In genomic region chr7:151394076-151395035, GRCh38 we compare ENCODE assay signal across 2 cellular contexts.
A peak's percentile ranks its signal among the peaks of the same experiment; 100 is the strongest.
TF ChIP-seq lines count a peak whose summit lies in the region.

No MANE protein-coding gene starts in this region.

TF ChIP-seq in HEK293, 187 proteins besides CTCF, POLR2A, EP300 and RAD21:
- TF ChIP-seq ZNF2 (tag by site-specific recombination; IDR thresholded peaks at IDR 0.05) = no peak
- peak; percentile 67 for TF ChIP-seq SCRT2 (tag by site-specific recombination; IDR thresholded peaks at IDR 0.05)

TF ChIP-seq in K562, 482 proteins besides CTCF, POLR2A, EP300 and RAD21:
- TF ChIP-seq, protein P1, sequence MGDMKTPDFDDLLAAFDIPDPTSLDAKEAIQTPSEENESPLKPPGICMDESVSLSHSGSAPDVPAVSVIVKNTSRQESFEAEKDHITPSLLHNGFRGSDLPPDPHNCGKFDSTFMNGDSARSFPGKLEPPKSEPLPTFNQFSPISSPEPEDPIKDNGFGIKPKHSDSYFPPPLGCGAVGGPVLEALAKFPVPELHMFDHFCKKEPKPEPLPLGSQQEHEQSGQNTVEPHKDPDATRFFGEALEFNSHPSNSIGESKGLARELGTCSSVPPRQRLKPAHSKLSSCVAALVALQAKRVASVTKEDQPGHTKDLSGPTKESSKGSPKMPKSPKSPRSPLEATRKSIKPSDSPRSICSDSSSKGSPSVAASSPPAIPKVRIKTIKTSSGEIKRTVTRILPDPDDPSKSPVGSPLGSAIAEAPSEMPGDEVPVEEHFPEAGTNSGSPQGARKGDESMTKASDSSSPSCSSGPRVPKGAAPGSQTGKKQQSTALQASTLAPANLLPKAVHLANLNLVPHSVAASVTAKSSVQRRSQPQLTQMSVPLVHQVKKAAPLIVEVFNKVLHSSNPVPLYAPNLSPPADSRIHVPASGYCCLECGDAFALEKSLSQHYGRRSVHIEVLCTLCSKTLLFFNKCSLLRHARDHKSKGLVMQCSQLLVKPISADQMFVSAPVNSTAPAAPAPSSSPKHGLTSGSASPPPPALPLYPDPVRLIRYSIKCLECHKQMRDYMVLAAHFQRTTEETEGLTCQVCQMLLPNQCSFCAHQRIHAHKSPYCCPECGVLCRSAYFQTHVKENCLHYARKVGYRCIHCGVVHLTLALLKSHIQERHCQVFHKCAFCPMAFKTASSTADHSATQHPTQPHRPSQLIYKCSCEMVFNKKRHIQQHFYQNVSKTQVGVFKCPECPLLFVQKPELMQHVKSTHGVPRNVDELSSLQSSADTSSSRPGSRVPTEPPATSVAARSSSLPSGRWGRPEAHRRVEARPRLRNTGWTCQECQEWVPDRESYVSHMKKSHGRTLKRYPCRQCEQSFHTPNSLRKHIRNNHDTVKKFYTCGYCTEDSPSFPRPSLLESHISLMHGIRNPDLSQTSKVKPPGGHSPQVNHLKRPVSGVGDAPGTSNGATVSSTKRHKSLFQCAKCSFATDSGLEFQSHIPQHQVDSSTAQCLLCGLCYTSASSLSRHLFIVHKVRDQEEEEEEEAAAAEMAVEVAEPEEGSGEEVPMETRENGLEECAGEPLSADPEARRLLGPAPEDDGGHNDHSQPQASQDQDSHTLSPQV (IDR thresholded peaks at IDR 0.05) = peak; percentile 59; the same call in 1 of the 2 replicates
- TF ChIP-seq ZNF165 (CRISPR knock-in tag; IDR thresholded peaks at IDR 0.05; ENCODE audit: borderline replicate concordance) (no peak), HNRNPL (IDR thresholded peaks at IDR 0.05; ENCODE audit: low read depth, low read length) (no peak), USF1 (CRISPR knock-in tag; IDR thresholded peaks at IDR 0.05) (0 out of 2 replicates have a peak, but pooled peaks have one; percentile 11), ATF1 (CRISPR knock-in tag; IDR thresholded peaks at IDR 0.05) (no peak), ATF1 (tag; IDR thresholded peaks at IDR 0.05) (no peak), ZBED1 (IDR thresholded peaks at IDR 0.05) (no peak), ZBTB17 (CRISPR knock-in tag; IDR thresholded peaks at IDR 0.05) (no peak), L3MBTL2 (IDR thresholded peaks at IDR 0.05) (peak; percentile 47), ZNF707 (CRISPR knock-in tag; conservative IDR thresholded peaks at IDR 0.05) (no peak), STAT5B (CRISPR knock-in tag; IDR thresholded peaks at IDR 0.05) (no peak), DACH1 (IDR thresholded peaks at IDR 0.05; ENCODE audit: partially characterized antibody) (no peak), SIX5 (IDR thresholded peaks at IDR 0.05; ENCODE audit: borderline replicate concordance in 1 of 2, insufficient read depth in 1 of 2, low read depth in 1 of 2, low read length in 2 of 2) (no peak), CBFB (CRISPR knock-in tag; IDR thresholded peaks at IDR 0.05) (0 out of 2 replicates have a peak, but pooled peaks have one; percentile 36), KAT2B (IDR thresholded peaks at IDR 0.05; ENCODE audit: low read depth, low read length) (no peak), FOS (IDR thresholded peaks at IDR 0.05; ENCODE audit: extremely low read depth, insufficient read length) (no peak), ZNF197 (CRISPR knock-in tag; IDR thresholded peaks at IDR 0.05; ENCODE audit: low read depth) (no peak), ZNF24 (IDR thresholded peaks at IDR 0.05) (no peak), RBM22 (IDR thresholded peaks at IDR 0.05; ENCODE audit: low read depth, low read length, poor library complexity, severe bottlenecking) (no peak), E2F6 (IDR thresholded peaks at IDR 0.05; ENCODE audit: borderline replicate concordance in 1 of 2, extremely low read depth in 1 of 2, insufficient read depth in 1 of 2, insufficient read length in 1 of 2, low read depth in 1 of 2, low read length in 1 of 2, poor library complexity in 1 of 2, severe bottlenecking in 1 of 2) (peak in 1 of 2 experiments; percentile 70), PYGO2 (tag; IDR thresholded peaks at IDR 0.05) (no peak), MEIS2 (IDR thresholded peaks at IDR 0.05; ENCODE audit: partially characterized antibody) (no peak), ZNF518B (CRISPR knock-in tag; IDR thresholded peaks at IDR 0.05) (no peak)
- TF ChIP-seq, protein P2, sequence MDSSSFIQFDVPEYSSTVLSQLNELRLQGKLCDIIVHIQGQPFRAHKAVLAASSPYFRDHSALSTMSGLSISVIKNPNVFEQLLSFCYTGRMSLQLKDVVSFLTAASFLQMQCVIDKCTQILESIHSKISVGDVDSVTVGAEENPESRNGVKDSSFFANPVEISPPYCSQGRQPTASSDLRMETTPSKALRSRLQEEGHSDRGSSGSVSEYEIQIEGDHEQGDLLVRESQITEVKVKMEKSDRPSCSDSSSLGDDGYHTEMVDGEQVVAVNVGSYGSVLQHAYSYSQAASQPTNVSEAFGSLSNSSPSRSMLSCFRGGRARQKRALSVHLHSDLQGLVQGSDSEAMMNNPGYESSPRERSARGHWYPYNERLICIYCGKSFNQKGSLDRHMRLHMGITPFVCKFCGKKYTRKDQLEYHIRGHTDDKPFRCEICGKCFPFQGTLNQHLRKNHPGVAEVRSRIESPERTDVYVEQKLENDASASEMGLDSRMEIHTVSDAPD (CRISPR knock-in tag; IDR thresholded peaks at IDR 0.05) = no peak
- TF ChIP-seq, protein P3, sequence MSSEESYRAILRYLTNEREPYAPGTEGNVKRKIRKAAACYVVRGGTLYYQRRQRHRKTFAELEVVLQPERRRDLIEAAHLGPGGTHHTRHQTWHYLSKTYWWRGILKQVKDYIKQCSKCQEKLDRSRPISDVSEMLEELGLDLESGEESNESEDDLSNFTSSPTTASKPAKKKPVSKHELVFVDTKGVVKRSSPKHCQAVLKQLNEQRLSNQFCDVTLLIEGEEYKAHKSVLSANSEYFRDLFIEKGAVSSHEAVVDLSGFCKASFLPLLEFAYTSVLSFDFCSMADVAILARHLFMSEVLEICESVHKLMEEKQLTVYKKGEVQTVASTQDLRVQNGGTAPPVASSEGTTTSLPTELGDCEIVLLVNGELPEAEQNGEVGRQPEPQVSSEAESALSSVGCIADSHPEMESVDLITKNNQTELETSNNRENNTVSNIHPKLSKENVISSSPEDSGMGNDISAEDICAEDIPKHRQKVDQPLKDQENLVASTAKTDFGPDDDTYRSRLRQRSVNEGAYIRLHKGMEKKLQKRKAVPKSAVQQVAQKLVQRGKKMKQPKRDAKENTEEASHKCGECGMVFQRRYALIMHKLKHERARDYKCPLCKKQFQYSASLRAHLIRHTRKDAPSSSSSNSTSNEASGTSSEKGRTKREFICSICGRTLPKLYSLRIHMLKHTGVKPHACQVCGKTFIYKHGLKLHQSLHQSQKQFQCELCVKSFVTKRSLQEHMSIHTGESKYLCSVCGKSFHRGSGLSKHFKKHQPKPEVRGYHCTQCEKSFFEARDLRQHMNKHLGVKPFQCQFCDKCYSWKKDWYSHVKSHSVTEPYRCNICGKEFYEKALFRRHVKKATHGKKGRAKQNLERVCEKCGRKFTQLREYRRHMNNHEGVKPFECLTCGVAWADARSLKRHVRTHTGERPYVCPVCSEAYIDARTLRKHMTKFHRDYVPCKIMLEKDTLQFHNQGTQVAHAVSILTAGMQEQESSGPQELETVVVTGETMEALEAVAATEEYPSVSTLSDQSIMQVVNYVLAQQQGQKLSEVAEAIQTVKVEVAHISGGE (CRISPR knock-in tag; IDR thresholded peaks at IDR 0.05) = peak in 1 of 3 experiments; percentile 11; a peak in 1 of 6 replicates
- TF ChIP-seq, protein P4, sequence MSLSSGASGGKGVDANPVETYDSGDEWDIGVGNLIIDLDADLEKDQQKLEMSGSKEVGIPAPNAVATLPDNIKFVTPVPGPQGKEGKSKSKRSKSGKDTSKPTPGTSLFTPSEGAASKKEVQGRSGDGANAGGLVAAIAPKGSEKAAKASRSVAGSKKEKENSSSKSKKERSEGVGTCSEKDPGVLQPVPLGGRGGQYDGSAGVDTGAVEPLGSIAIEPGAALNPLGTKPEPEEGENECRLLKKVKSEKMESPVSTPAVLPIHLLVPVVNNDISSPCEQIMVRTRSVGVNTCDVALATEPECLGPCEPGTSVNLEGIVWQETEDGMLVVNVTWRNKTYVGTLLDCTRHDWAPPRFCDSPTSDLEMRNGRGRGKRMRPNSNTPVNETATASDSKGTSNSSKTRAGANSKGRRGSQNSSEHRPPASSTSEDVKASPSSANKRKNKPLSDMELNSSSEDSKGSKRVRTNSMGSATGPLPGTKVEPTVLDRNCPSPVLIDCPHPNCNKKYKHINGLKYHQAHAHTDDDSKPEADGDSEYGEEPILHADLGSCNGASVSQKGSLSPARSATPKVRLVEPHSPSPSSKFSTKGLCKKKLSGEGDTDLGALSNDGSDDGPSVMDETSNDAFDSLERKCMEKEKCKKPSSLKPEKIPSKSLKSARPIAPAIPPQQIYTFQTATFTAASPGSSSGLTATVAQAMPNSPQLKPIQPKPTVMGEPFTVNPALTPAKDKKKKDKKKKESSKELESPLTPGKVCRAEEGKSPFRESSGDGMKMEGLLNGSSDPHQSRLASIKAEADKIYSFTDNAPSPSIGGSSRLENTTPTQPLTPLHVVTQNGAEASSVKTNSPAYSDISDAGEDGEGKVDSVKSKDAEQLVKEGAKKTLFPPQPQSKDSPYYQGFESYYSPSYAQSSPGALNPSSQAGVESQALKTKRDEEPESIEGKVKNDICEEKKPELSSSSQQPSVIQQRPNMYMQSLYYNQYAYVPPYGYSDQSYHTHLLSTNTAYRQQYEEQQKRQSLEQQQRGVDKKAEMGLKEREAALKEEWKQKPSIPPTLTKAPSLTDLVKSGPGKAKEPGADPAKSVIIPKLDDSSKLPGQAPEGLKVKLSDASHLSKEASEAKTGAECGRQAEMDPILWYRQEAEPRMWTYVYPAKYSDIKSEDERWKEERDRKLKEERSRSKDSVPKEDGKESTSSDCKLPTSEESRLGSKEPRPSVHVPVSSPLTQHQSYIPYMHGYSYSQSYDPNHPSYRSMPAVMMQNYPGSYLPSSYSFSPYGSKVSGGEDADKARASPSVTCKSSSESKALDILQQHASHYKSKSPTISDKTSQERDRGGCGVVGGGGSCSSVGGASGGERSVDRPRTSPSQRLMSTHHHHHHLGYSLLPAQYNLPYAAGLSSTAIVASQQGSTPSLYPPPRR (CRISPR knock-in tag; IDR thresholded peaks at IDR 0.05; ENCODE audit: borderline replicate concordance) = no peak
